12 cellular contexts compared by ENCODE assay signal in genomic region chr5:40677456-40677855, GRCh38. TPM values are rescaled to one million over a fixed set of nuclear protein-coding genes. Genes with fewer than 3 reads are reported as not detected.
DNase-seq lines count a peak whose midpoint lies in the region; ATAC-seq and TF ChIP-seq lines count a peak whose summit lies in the region.
"Had no signal": no experiment of that assay in that cellular context is flagged by ENCODE, and none has a peak within 500 bp of the region (broad histone marks: within the 10 kb centered on the region; RNA-seq: fewer than 3 reads in every experiment).

No MANE protein-coding gene starts in this region.

- no peak for ATAC-seq in activated CD8-positive, alpha-beta T cell treated with anti-CD3 and anti-CD28 coated beads for 36 hours
- no peak for ATAC-seq in stimulated activated memory B cell treated with anti-CD40 and anti-IgM and Interleukin-4, amounts not matched to agents 10 μg/mL and 1 μg/mL and 100 μg/mL, for 72 hours
- ATAC-seq in GM21360 (IDR thresholded peaks at IDR 0.05; ENCODE audit: unreplicated experiment), result no peak

- peak overlapping the region; percentile 38 for H3K4me3 Mint-ChIP-seq in activated CD4-positive, alpha-beta T cell treated with anti-CD3 and anti-CD28 coated beads, Interleukin-2, amount 10 ng/mL, durations not matched to agents 24 days and 14 days
- H3K4me3 Mint-ChIP-seq in activated CD8-positive, alpha-beta T cell treated with anti-CD3 and anti-CD28 coated beads for 36 hours, result peak overlapping the region; percentile 99
- no peak overlapping the region for H3K4me3 Mint-ChIP-seq in stimulated activated memory B cell treated with anti-CD40 and anti-IgM and Interleukin-4, amounts not matched to agents 10 μg/mL and 1 μg/mL and 100 μg/mL, for 72 hours

- POLR2A ChIA-PET in activated CD8-positive, alpha-beta T cell treated with anti-CD3 and anti-CD28 coated beads for 36 hours (lab: Charles Lee), result interaction anchor here (0.9 to 1.3 kb wide), 4 partner anchors 25 to 269 kb away, joined by 3 to 5 read pairs (median 3); no protein-coding TSS in a partner anchor

- no peaks in the 10 kb centered on the region for H3K27me3 Mint-ChIP-seq in activated CD4-positive, alpha-beta T cell treated with anti-CD3 and anti-CD28 coated beads, Interleukin-2, amount 10 ng/mL, durations not matched to agents 24 days and 14 days
- H3K27me3 Mint-ChIP-seq in activated CD8-positive, alpha-beta T cell treated with anti-CD3 and anti-CD28 coated beads for 36 hours, result no peaks in the 10 kb centered on the region
- H3K27me3 Mint-ChIP-seq in stimulated activated memory B cell treated with anti-CD40 and anti-IgM and Interleukin-4, amounts not matched to agents 10 μg/mL and 1 μg/mL and 100 μg/mL, for 72 hours, result no peaks in the 10 kb centered on the region

- H3K9me3 ChIP-seq in BE2C, result no peaks in the 10 kb centered on the region

- intact Hi-C loops in activated CD4-positive, alpha-beta T cell treated with anti-CD3 and anti-CD28 coated beads, Interleukin-2, amount 10 ng/mL, durations not matched to agents 24 days and 14 days (cut with micrococcal nuclease), result loop anchor here (5.0 to 10.0 kb wide), 3 partner anchors 35 to 75 kb away; no protein-coding TSS in a partner anchor
- intact Hi-C loops in activated CD8-positive, alpha-beta T cell treated with anti-CD3 and anti-CD28 coated beads for 36 hours (cut with micrococcal nuclease), result loop anchor here (5.0 kb wide), 1 partner anchor 240 kb away; no protein-coding TSS in a partner anchor

- peaks cover 28% of the 10 kb centered on the region for H3K36me3 Mint-ChIP-seq in activated CD4-positive, alpha-beta T cell treated with anti-CD3 and anti-CD28 coated beads, Interleukin-2, amount 10 ng/mL, durations not matched to agents 24 days and 14 days (ENCODE audit: low read depth)
- peaks cover 28% of the 10 kb centered on the region for H3K36me3 Mint-ChIP-seq in activated CD8-positive, alpha-beta T cell treated with anti-CD3 and anti-CD28 coated beads for 36 hours (ENCODE audit: low read depth)
- H3K36me3 Mint-ChIP-seq in stimulated activated memory B cell treated with anti-CD40 and anti-IgM and Interleukin-4, amounts not matched to agents 10 μg/mL and 1 μg/mL and 100 μg/mL, for 72 hours, result peaks cover 21% of the 10 kb centered on the region

- peaks cover 3% of the 10 kb centered on the region for H3K9me3 Mint-ChIP-seq in activated CD4-positive, alpha-beta T cell treated with anti-CD3 and anti-CD28 coated beads, Interleukin-2, amount 10 ng/mL, durations not matched to agents 24 days and 14 days
- H3K9me3 Mint-ChIP-seq in activated CD8-positive, alpha-beta T cell treated with anti-CD3 and anti-CD28 coated beads for 36 hours, result no peaks in the 10 kb centered on the region
- no peaks in the 10 kb centered on the region for H3K9me3 Mint-ChIP-seq in stimulated activated memory B cell treated with anti-CD40 and anti-IgM and Interleukin-4, amounts not matched to agents 10 μg/mL and 1 μg/mL and 100 μg/mL, for 72 hours
- H3K9me3 Mint-ChIP-seq: immature natural killer cell had no signal

- no peaks in the 10 kb centered on the region for H3K4me1 ChIP-seq in BE2C
- H3K4me1 ChIP-seq: parathyroid adenoma had no signal

- no peak for TF ChIP-seq CTCF in activated CD8-positive, alpha-beta T cell treated with anti-CD3 and anti-CD28 coated beads for 36 hours (IDR thresholded peaks at IDR 0.05)
- no peak for TF ChIP-seq CTCF in fibroblast of the aortic adventitia (IDR thresholded peaks at IDR 0.05; ENCODE audit: insufficient read depth, low read length)
- TF ChIP-seq CTCF in BE2C (IDR thresholded peaks at IDR 0.05; ENCODE audit: low read depth, low read length), result no peak

- CTCF ChIA-PET in activated CD8-positive, alpha-beta T cell treated with anti-CD3 and anti-CD28 coated beads for 36 hours (lab: Charles Lee), result interaction anchor here (0.6 to 1.7 kb wide), 4 partner anchors 9 to 240 kb away, joined by 3 to 6 read pairs (median 3); no protein-coding TSS in a partner anchor

- H3K4me3 ChIP-seq in fibroblast of the aortic adventitia (ENCODE audit: low read depth, low read length) (no peak overlapping the region), BE2C (ENCODE audit: low read depth, low read length) (no peak overlapping the region)

- DNase-seq in activated CD4-positive, alpha-beta T cell treated with anti-CD3 and anti-CD28 coated beads, Interleukin-2, amount 10 ng/mL, durations not matched to agents 24 days and 14 days, result no peak
- DNase-seq in activated CD4-positive, alpha-beta T cell treated with anti-CD3 and anti-CD28 coated beads, Interleukin-2, amount 50 U/mL, for 1 hour, result no peak
- no peak for DNase-seq in activated CD8-positive, alpha-beta T cell treated with anti-CD3 and anti-CD28 coated beads for 36 hours
- DNase-seq in fibroblast of the aortic adventitia (ENCODE audit: low read depth), result peak; percentile 34
- DNase-seq in BE2C, result no peak
- no peak for DNase-seq in AG08396 (ENCODE audit: low spot score)
- DNase-seq: activated naive CD4-positive, alpha-beta T cell treated with anti-CD3 and anti-CD28 coated beads, Interleukin-2, amount 50 U/mL, for 16 hours; immature natural killer cell; NCI-H1105 treated with DMSO at 0.1 percent for 48 hours had no signal

- H3K27me3 ChIP-seq in BE2C, result peaks cover 66% of the 10 kb centered on the region

- H3K36me3 ChIP-seq in BE2C, result no peaks in the 10 kb centered on the region

- H3K4me1 Mint-ChIP-seq in activated CD4-positive, alpha-beta T cell treated with anti-CD3 and anti-CD28 coated beads, Interleukin-2, amount 10 ng/mL, durations not matched to agents 24 days and 14 days, result peaks cover 57% of the 10 kb centered on the region
- peaks cover 49% of the 10 kb centered on the region for H3K4me1 Mint-ChIP-seq in activated CD8-positive, alpha-beta T cell treated with anti-CD3 and anti-CD28 coated beads for 36 hours (ENCODE audit: low read depth)
- peaks cover 42% of the 10 kb centered on the region for H3K4me1 Mint-ChIP-seq in stimulated activated memory B cell treated with anti-CD40 and anti-IgM and Interleukin-4, amounts not matched to agents 10 μg/mL and 1 μg/mL and 100 μg/mL, for 72 hours

- peak overlapping the region; percentile 88 for H3K27ac Mint-ChIP-seq in activated CD4-positive, alpha-beta T cell treated with anti-CD3 and anti-CD28 coated beads, Interleukin-2, amount 10 ng/mL, durations not matched to agents 24 days and 14 days
- peak overlapping the region; percentile 94 for H3K27ac Mint-ChIP-seq in activated CD8-positive, alpha-beta T cell treated with anti-CD3 and anti-CD28 coated beads for 36 hours
- H3K27ac Mint-ChIP-seq in stimulated activated memory B cell treated with anti-CD40 and anti-IgM and Interleukin-4, amounts not matched to agents 10 μg/mL and 1 μg/mL and 100 μg/mL, for 72 hours, result peak overlapping the region; percentile 23

RNA-seq across cellular contexts. Expression of gene PTGER4, which starts 2.3 kb away (rescaled TPM):
- total RNA-seq in activated CD4-positive, alpha-beta T cell treated with anti-CD3 and anti-CD28 coated beads, Interleukin-2, amount 10 ng/mL, durations not matched to agents 24 days and 14 days, result 49.1 and 53.0 TPM in 2 replicates
- 10 to 100 TPM; 62.8 to 62.9 TPM for total RNA-seq in activated CD8-positive, alpha-beta T cell treated with anti-CD3 and anti-CD28 coated beads for 36 hours
- total RNA-seq in fibroblast of the aortic adventitia (ENCODE audit: low replicate concordance), result 0.57 and 12.0 TPM in 2 replicates
- not detected for polyA plus RNA-seq in BE2C (2012; ENCODE audit: insufficient read depth, insufficient read length, low read depth)

Comparison
In these comparisons a context has a peak if more than half of its experiments do, and no peak if none do; other contexts are left out.
1. H3K27ac Mint-ChIP-seq: peak in every context shown above with its lines; median percentile 94 in activated CD8-positive, alpha-beta T cell treated with anti-CD3 and anti-CD28 coated beads for 36 hours; 88 in activated CD4-positive, alpha-beta T cell treated with anti-CD3 and anti-CD28 coated beads, Interleukin-2, amount 10 ng/mL, durations not matched to agents 24 days and 14 days; 23 in stimulated activated memory B cell treated with anti-CD40 and anti-IgM and Interleukin-4, amounts not matched to agents 10 μg/mL and 1 μg/mL and 100 μg/mL, for 72 hours.